ENCODE assay signal across 18 cellular contexts in the genomic region with DNA sequence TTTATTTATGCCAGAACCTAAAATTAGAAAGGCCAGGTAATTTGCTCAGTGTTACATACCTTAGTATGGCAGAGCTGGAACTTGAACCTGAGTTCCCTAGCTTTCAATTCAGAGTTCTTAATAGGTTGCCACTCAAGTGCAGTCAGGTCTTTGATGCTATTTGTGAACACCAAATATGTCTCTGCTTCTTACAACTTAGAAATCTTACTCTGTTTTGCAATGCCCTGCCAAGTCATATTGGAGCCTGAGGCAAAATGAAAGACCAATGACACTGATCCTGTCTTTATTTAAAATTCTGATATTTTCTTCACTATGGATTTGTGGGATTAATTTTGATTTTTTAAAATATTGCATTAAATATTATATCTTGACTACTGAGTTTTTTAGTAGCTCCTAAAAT.
DNase-seq lines count a peak whose midpoint lies in the region; ATAC-seq, FAIRE-seq and TF ChIP-seq lines count a peak whose summit lies in the region.
"Had no signal": no experiment of that assay in that cellular context is flagged by ENCODE, and none has a peak within 500 bp of the region (broad histone marks: within the 10 kb centered on the region; RNA-seq: fewer than 3 reads in every experiment).

No MANE protein-coding gene starts in this region.

- H3K36me3 Mint-ChIP-seq in activated CD4-positive, alpha-beta T cell treated with anti-CD3 and anti-CD28 coated beads, Interleukin-2, amount 10 ng/mL, durations not matched to agents 24 days and 14 days (ENCODE audit: low read depth): no peaks in the 10 kb centered on the region

- H3K23ac ChIP-seq in mesendoderm (ENCODE audit: low read length): no peak overlapping the region

- no peak for TF ChIP-seq RAD21 in A549 (conservative IDR thresholded peaks at IDR 0.05 in 1 of 2, IDR thresholded peaks at IDR 0.05 in 1 of 2)

- no peak overlapping the region for H3K4me2 ChIP-seq in A549
- no peak overlapping the region for H3K4me2 ChIP-seq in mesendoderm (ENCODE audit: low read length)
- H3K4me2 ChIP-seq: BLaER1 treated with 17β-estradiol and CSF1 and Interleukin-3, amounts not matched to agents 10 nM and 100 nM had no signal

- DNase-seq in A549 (ENCODE audit: low read depth in 1 of 2, low spot score in 1 of 2) (no peak), SK-N-MC (ENCODE audit: low read depth, low spot score) (no peak), mesendoderm (no peak), left cardiac atrium (no peak)
- no peak for DNase-seq in stimulated activated naive CD4-positive, alpha-beta T cell (lab: John Stamatoyannopoulos, UW)
- no peak for DNase-seq in activated CD4-positive, alpha-beta T cell treated with anti-CD3 and anti-CD28 coated beads, Interleukin-2, amount 10 ng/mL, durations not matched to agents 24 days and 14 days
- DNase-seq: Calu3; CD8-positive, alpha-beta T cell; GF-D8; GM23248; HCEC 1CT; NCI-H1092 treated with DMSO at 0.1 percent for 48 hours; NCI-H146; NCI-H2029 treated with DMSO at 0.1 percent for 48 hours; OCI-M1; SHP77 had no signal

- H3K36me3 ChIP-seq in SK-N-MC (ENCODE audit: insufficient read depth, low read length) (no peaks in the 10 kb centered on the region), mesendoderm (ENCODE audit: control insufficient read depth, insufficient read depth, low read length) (no peaks in the 10 kb centered on the region), stomach smooth muscle (ENCODE audit: control insufficient read depth in 2 of 2, insufficient read depth in 2 of 2, low read length in 2 of 2) (no peaks in the 10 kb centered on the region)
- H3K36me3 ChIP-seq: BLaER1 treated with 17β-estradiol and CSF1 and Interleukin-3, amounts not matched to agents 10 nM and 100 nM had no signal

- no peak overlapping the region for H3K18ac ChIP-seq in mesendoderm (ENCODE audit: low read length)

- TF ChIP-seq EP300 in A549 (IDR thresholded peaks at IDR 0.05): no peak

- no peaks in the 10 kb centered on the region for H3K4me1 Mint-ChIP-seq in activated CD4-positive, alpha-beta T cell treated with anti-CD3 and anti-CD28 coated beads, Interleukin-2, amount 10 ng/mL, durations not matched to agents 24 days and 14 days

- no peaks in the 10 kb centered on the region for H3K27me3 Mint-ChIP-seq in activated CD4-positive, alpha-beta T cell treated with anti-CD3 and anti-CD28 coated beads, Interleukin-2, amount 10 ng/mL, durations not matched to agents 24 days and 14 days

- H2BK15ac ChIP-seq in mesendoderm (replicated peaks; ENCODE audit: low read depth): no peak overlapping the region

- H3K27ac ChIP-seq in A549: peak overlapping the region; percentile 11 to 45; a peak in 3 of 6 replicates
- H3K27ac ChIP-seq in SK-N-MC: peak overlapping the region; percentile 59
- no peak overlapping the region for H3K27ac ChIP-seq in mesendoderm (ENCODE audit: low read depth, low read length)
- H3K27ac ChIP-seq in stomach smooth muscle (ENCODE audit: low read length): peak overlapping the region; percentile 42
- H3K27ac ChIP-seq: BLaER1 treated with 17β-estradiol and CSF1 and Interleukin-3, amounts not matched to agents 10 nM and 100 nM; GM23248 had no signal

- H3K4me1 ChIP-seq in A549: peaks cover 40% of the 10 kb centered on the region
- no peaks in the 10 kb centered on the region for H3K4me1 ChIP-seq in mesendoderm (ENCODE audit: control insufficient read depth, low read depth, low read length)
- H3K4me1 ChIP-seq in stomach smooth muscle (ENCODE audit: control insufficient read depth, insufficient read depth, low read length): peaks cover 2% of the 10 kb centered on the region
- H3K4me1 ChIP-seq: BLaER1 treated with 17β-estradiol and CSF1 and Interleukin-3, amounts not matched to agents 10 nM and 100 nM had no signal

- H4K8ac ChIP-seq in mesendoderm (ENCODE audit: low read depth, low read length): peak overlapping the region; percentile 28

- H3K4ac ChIP-seq in mesendoderm (ENCODE audit: low read depth, low read length): no peak overlapping the region

- TF ChIP-seq CTCF in A549 (IDR thresholded peaks at IDR 0.05): no peak

- no peaks in the 10 kb centered on the region for H3K79me2 ChIP-seq in mesendoderm (ENCODE audit: control insufficient read depth, insufficient read depth, low read length)

- H3K4me3 ChIP-seq in A549 (no peak overlapping the region), SK-N-MC (no peak overlapping the region), mesendoderm (ENCODE audit: low read length) (no peak overlapping the region), stomach smooth muscle (ENCODE audit: low read length in 2 of 2) (no peak overlapping the region)
- H3K4me3 ChIP-seq: BLaER1 treated with 17β-estradiol and CSF1 and Interleukin-3, amounts not matched to agents 10 nM and 100 nM; GM23248 had no signal

- H3K4me3 Mint-ChIP-seq in activated CD4-positive, alpha-beta T cell treated with anti-CD3 and anti-CD28 coated beads, Interleukin-2, amount 10 ng/mL, durations not matched to agents 24 days and 14 days: no peak overlapping the region
- H3K4me3 Mint-ChIP-seq: CD8-positive, alpha-beta T cell had no signal

- H3K9ac ChIP-seq in SK-N-MC (ENCODE audit: insufficient read length) (no peak overlapping the region), mesendoderm (ENCODE audit: low read length) (no peak overlapping the region), stomach smooth muscle (ENCODE audit: low read length in 2 of 2) (no peak overlapping the region)
- H3K9ac ChIP-seq: BLaER1 treated with 17β-estradiol and CSF1 and Interleukin-3, amounts not matched to agents 10 nM and 100 nM; GM23248 had no signal

- FAIRE-seq in A549 (lab: Jason Lieb, UNC): no peak

- POLR2A ChIA-PET in A549 (lab: Yijun Ruan, JAX): no interaction called here

- no peak overlapping the region for H2AK5ac ChIP-seq in mesendoderm (ENCODE audit: low read length)

- ATAC-seq in A549 (no peak), left cardiac atrium (no peak)
- ATAC-seq: CD8-positive, alpha-beta T cell had no signal

- H3K27me3 ChIP-seq in mesendoderm (ENCODE audit: insufficient read depth, low read length, poor library complexity) (no peaks in the 10 kb centered on the region), stomach smooth muscle (ENCODE audit: control insufficient read depth in 1 of 2, insufficient read depth in 2 of 2, low read length in 2 of 2) (no peaks in the 10 kb centered on the region)
- H3K27me3 ChIP-seq: BLaER1 treated with 17β-estradiol and CSF1 and Interleukin-3, amounts not matched to agents 10 nM and 100 nM had no signal

- intact Hi-C loops in left cardiac atrium (cut with DNase I): no loop called here
- intact Hi-C loops in activated CD4-positive, alpha-beta T cell treated with anti-CD3 and anti-CD28 coated beads, Interleukin-2, amount 10 ng/mL, durations not matched to agents 24 days and 14 days (cut with micrococcal nuclease): no loop called here

- no peak overlapping the region for H4K5ac ChIP-seq in mesendoderm (ENCODE audit: low read length)

- H3K9me3 Mint-ChIP-seq in activated CD4-positive, alpha-beta T cell treated with anti-CD3 and anti-CD28 coated beads, Interleukin-2, amount 10 ng/mL, durations not matched to agents 24 days and 14 days: no peaks in the 10 kb centered on the region
- H3K9me3 Mint-ChIP-seq: CD8-positive, alpha-beta T cell had no signal

- CTCF ChIA-PET in A549 (lab: Yijun Ruan, JAX): interaction anchor here (0.9 to 1.7 kb wide), 6 partner anchors 15 to 684 kb away, joined by 3 to 4 read pairs (median 3); no protein-coding TSS in a partner anchor

- H2BK120ac ChIP-seq in mesendoderm (ENCODE audit: low read depth, low read length): no peak overlapping the region

- H3K56ac ChIP-seq in mesendoderm (ENCODE audit: low read length): no peak overlapping the region

- no peak overlapping the region for H3K27ac Mint-ChIP-seq in activated CD4-positive, alpha-beta T cell treated with anti-CD3 and anti-CD28 coated beads, Interleukin-2, amount 10 ng/mL, durations not matched to agents 24 days and 14 days
- H3K27ac Mint-ChIP-seq: CD8-positive, alpha-beta T cell had no signal

- no peaks in the 10 kb centered on the region for H3K79me1 ChIP-seq in mesendoderm (ENCODE audit: low read length)

- no peak for TF ChIP-seq POLR2A in A549 (IDR thresholded peaks at IDR 0.05; ENCODE audit: low read length)

- H3K9me3 ChIP-seq in A549 (no peaks in the 10 kb centered on the region), SK-N-MC (ENCODE audit: low read depth, low read length) (no peaks in the 10 kb centered on the region), stomach smooth muscle (ENCODE audit: control insufficient read depth in 2 of 2, low read length in 2 of 2) (no peaks in the 10 kb centered on the region)

- H2BK5ac ChIP-seq in mesendoderm (ENCODE audit: low read length): no peak overlapping the region

TF ChIP-seq in A549, 52 proteins besides CTCF, POLR2A, EP300 and RAD21:
- TF ChIP-seq ESRRA (IDR thresholded peaks at IDR 0.05; ENCODE audit: borderline replicate concordance, low read length): no peak
TF ChIP-seq in A549: peak in this region for 0.
